Comparison of ENCODE assay signal across 3 cellular contexts in genomic region chr22:45645150-45645525, GRCh38.
TF ChIP-seq lines count a peak whose summit lies in the region.

No MANE protein-coding gene starts in this region.

TF ChIP-seq in A549, 52 proteins besides CTCF, POLR2A, EP300 and RAD21:
- TF ChIP-seq BCL3 (IDR thresholded peaks at IDR 0.05) = no peak
- TF ChIP-seq GATA3 (IDR thresholded peaks at IDR 0.05; ENCODE audit: borderline replicate concordance) = no peak
- no peak for TF ChIP-seq HOXB5 (CRISPR knock-in tag; IDR thresholded peaks at IDR 0.05)
- no peak for TF ChIP-seq ZC3H11A (IDR thresholded peaks at IDR 0.05)
- TF ChIP-seq REST (IDR thresholded peaks at IDR 0.05) = no peak
- TF ChIP-seq CHD2 (IDR thresholded peaks at IDR 0.05; ENCODE audit: low read length, partially characterized antibody) = no peak
- no peak for TF ChIP-seq MAZ (IDR thresholded peaks at IDR 0.05; ENCODE audit: borderline replicate concordance, low read depth, low read length)
- TF ChIP-seq KDM1A (IDR thresholded peaks at IDR 0.05; ENCODE audit: low read depth) = no peak
- TF ChIP-seq FOSL2 (IDR thresholded peaks at IDR 0.05) = no peak
- TF ChIP-seq FOSL2 (CRISPR knock-in tag; IDR thresholded peaks at IDR 0.05) = no peak
- no peak for TF ChIP-seq CEBPB (IDR thresholded peaks at IDR 0.05)
- TF ChIP-seq SMC3 (IDR thresholded peaks at IDR 0.05) = no peak
- no peak for TF ChIP-seq ELK1 (IDR thresholded peaks at IDR 0.05; ENCODE audit: low read depth, low read length)
- TF ChIP-seq ZNF302 (CRISPR knock-in tag; IDR thresholded peaks at IDR 0.05) = no peak
- no peak for TF ChIP-seq NPAS2 (CRISPR knock-in tag; IDR thresholded peaks at IDR 0.05; ENCODE audit: borderline replicate concordance)
- TF ChIP-seq EHMT2 (IDR thresholded peaks at IDR 0.05; ENCODE audit: low read depth) = no peak
- TF ChIP-seq BHLHE40 (IDR thresholded peaks at IDR 0.05; ENCODE audit: low read depth, low read length) = no peak
- TF ChIP-seq FOSB (CRISPR knock-in tag; IDR thresholded peaks at IDR 0.05) = no peak
- no peak for TF ChIP-seq TFCP2L1 (CRISPR knock-in tag; IDR thresholded peaks at IDR 0.05)
- no peak for TF ChIP-seq HOXB13 (CRISPR knock-in tag; IDR thresholded peaks at IDR 0.05; ENCODE audit: low read depth)
TF ChIP-seq in A549: peak in this region for 0.

TF ChIP-seq in GM23338, 12 proteins besides CTCF, POLR2A, EP300 and RAD21:
- TF ChIP-seq CREB1 (CRISPR knock-in tag; IDR thresholded peaks at IDR 0.05; ENCODE audit: low read depth) = no peak
- TF ChIP-seq ZNF462 (CRISPR knock-in tag; IDR thresholded peaks at IDR 0.05) = no peak
- no peak for TF ChIP-seq ZNF331 (CRISPR knock-in tag; IDR thresholded peaks at IDR 0.05; ENCODE audit: low read depth)
- no peak for TF ChIP-seq ETS1 (IDR thresholded peaks at IDR 0.05)
- no peak for TF ChIP-seq JUNB (IDR thresholded peaks at IDR 0.05; ENCODE audit: unreplicated experiment)
- no peak for TF ChIP-seq STAT1 (IDR thresholded peaks at IDR 0.05; ENCODE audit: unreplicated experiment)
TF ChIP-seq in GM23338: peak in this region for 0.

TF ChIP-seq in HepG2, 621 proteins besides CTCF, POLR2A, EP300 and RAD21:
- TF ChIP-seq ZNF740 (CRISPR knock-in tag; IDR thresholded peaks at IDR 0.05) = no peak
- TF ChIP-seq ZNF777 (CRISPR knock-in tag; IDR thresholded peaks at IDR 0.05) = peak; percentile 14; the same call in 1 of the 2 replicates
- TF ChIP-seq CEBPZ (IDR thresholded peaks at IDR 0.05; ENCODE audit: low read length) = no peak
- 0 out of 2 replicates have a peak, but pooled peaks have one; percentile 23 for TF ChIP-seq CCDC6 (CRISPR knock-in tag; IDR thresholded peaks at IDR 0.05)
- TF ChIP-seq ZNF572 (CRISPR knock-in tag; IDR thresholded peaks at IDR 0.05) = 0 out of 2 replicates have a peak, but pooled peaks have one; percentile 36
- 0 out of 4 replicates have a peak, but pooled peaks of 1 of the 2 experiments have one; percentile 6 for TF ChIP-seq KLF16 (CRISPR knock-in tag; IDR thresholded peaks at IDR 0.05)
